In genomic region chr21:43767980-43768867, GRCh38 we compare ENCODE assay signal across 9 cellular contexts. TPM values are rescaled to one million over a fixed set of nuclear protein-coding genes. Genes with fewer than 3 reads are reported as not detected.
A peak's percentile ranks its signal among the peaks of the same experiment; 100 is the strongest.
DNase-seq lines count a peak whose midpoint lies in the region; ATAC-seq and TF ChIP-seq lines count a peak whose summit lies in the region.
"Had no signal": no experiment of that assay in that cellular context is flagged by ENCODE, and none has a peak within 500 bp of the region (broad histone marks: within the 10 kb centered on the region; RNA-seq: fewer than 3 reads in every experiment).

No MANE protein-coding gene starts in this region.

- no peak overlapping the region for H2AFZ ChIP-seq in OCI-LY7 (ENCODE audit: low read length)

- no TSS peak for BruUV-seq in OCI-LY7 (replicated peaks; lab: Mats Ljungman, UMichigan)

- peaks cover 21% of the 10 kb centered on the region for H3K4me1 ChIP-seq in body of pancreas
- peaks cover 11% of the 10 kb centered on the region for H3K4me1 ChIP-seq in upper lobe of right lung
- no peaks in the 10 kb centered on the region for H3K4me1 ChIP-seq in CD4-positive, alpha-beta memory T cell (ENCODE audit: insufficient read depth, low read length)
- no peaks in the 10 kb centered on the region for H3K4me1 ChIP-seq in OCI-LY7 (ENCODE audit: insufficient read depth, low read length, poor library complexity, severe bottlenecking)

- no peak overlapping the region for H3K4me3 ChIP-seq in body of pancreas
- H3K4me3 ChIP-seq in upper lobe of right lung: no peak overlapping the region
- no peak overlapping the region for H3K4me3 ChIP-seq in CD4-positive, alpha-beta memory T cell (ENCODE audit: low read length in 2 of 2)
- no peak overlapping the region for H3K4me3 ChIP-seq in OCI-LY7 (ENCODE audit: low read depth, low read length, poor library complexity, severe bottlenecking)
- H3K4me3 ChIP-seq: BLaER1 had no signal

- no peak for TF ChIP-seq POLR2A in body of pancreas (IDR thresholded peaks at IDR 0.05)

- H3K27me3 Mint-ChIP-seq in T-helper 1 cell treated with Interleukin-12 subunit alpha and Interleukin-12 subunit beta and Interleukin-4 antibody, amounts not matched to agents 30 μg/mL and 1 μg/mL, for 36 hours (ENCODE audit: low read depth): no peaks in the 10 kb centered on the region
- no peaks in the 10 kb centered on the region for H3K27me3 Mint-ChIP-seq in CD4-positive, alpha-beta memory T cell

- TF ChIP-seq CTCF in body of pancreas (IDR thresholded peaks at IDR 0.05) (no peak), upper lobe of right lung (IDR thresholded peaks at IDR 0.05) (no peak), OCI-LY7 (conservative IDR thresholded peaks at IDR 0.05; ENCODE audit: low read length) (no peak)

- no peaks in the 10 kb centered on the region for H3K27me3 ChIP-seq in body of pancreas
- H3K27me3 ChIP-seq in layer of hippocampus (ENCODE audit: control insufficient read depth, insufficient read depth, low read length): no peaks in the 10 kb centered on the region
- no peaks in the 10 kb centered on the region for H3K27me3 ChIP-seq in upper lobe of right lung
- H3K27me3 ChIP-seq in CD4-positive, alpha-beta memory T cell (ENCODE audit: insufficient read depth, low read length): no peaks in the 10 kb centered on the region
- H3K27me3 ChIP-seq: BLaER1 had no signal

- H3K4me3 Mint-ChIP-seq in T-helper 1 cell treated with Interleukin-12 subunit alpha and Interleukin-12 subunit beta and Interleukin-4 antibody, amounts not matched to agents 30 μg/mL and 1 μg/mL, for 36 hours: no peak overlapping the region
- no peak overlapping the region for H3K4me3 Mint-ChIP-seq in CD4-positive, alpha-beta memory T cell

- intact Hi-C loops in body of pancreas (cut with DNase I): no loop called here
- intact Hi-C loops in upper lobe of right lung (cut with DNase I): no loop called here
- intact Hi-C loops in CD4-positive, alpha-beta memory T cell (cut with micrococcal nuclease): no loop called here
- intact Hi-C loops in OCI-LY7 (cut with micrococcal nuclease; ENCODE audit: unreplicated experiment): no loop called here

- no peaks in the 10 kb centered on the region for H4K20me1 ChIP-seq in OCI-LY7 (ENCODE audit: insufficient read depth, low read length)

- no peak overlapping the region for H3K4me2 ChIP-seq in OCI-LY7 (ENCODE audit: low read length)
- H3K4me2 ChIP-seq: BLaER1 had no signal

- H3K9me3 Mint-ChIP-seq in T-helper 1 cell treated with Interleukin-12 subunit alpha and Interleukin-12 subunit beta and Interleukin-4 antibody, amounts not matched to agents 30 μg/mL and 1 μg/mL, for 36 hours: peaks cover 8% of the 10 kb centered on the region
- no peaks in the 10 kb centered on the region for H3K9me3 Mint-ChIP-seq in CD4-positive, alpha-beta memory T cell

- H3K9me2 ChIP-seq in OCI-LY7 (ENCODE audit: insufficient read depth, low read length): no peaks in the 10 kb centered on the region

- WGBS in body of pancreas, 2 donors: 44 to 50% methylated on average over 26 to 34 of the region's 34 CpGs

- peak; percentile 58 for ATAC-seq in body of pancreas
- peak; percentile 86 for ATAC-seq in upper lobe of right lung

- POLR2A ChIA-PET in CD4-positive, alpha-beta memory T cell (lab: Charles Lee; ENCODE audit: partially characterized antibody): no interaction called here
- POLR2A ChIA-PET in OCI-LY7 (lab: Charles Lee): interaction anchor here (0.6 kb wide), 1 partner anchor 15 kb away, joined by 4 read pairs; no protein-coding TSS in a partner anchor

- H3K4me1 Mint-ChIP-seq in T-helper 1 cell treated with Interleukin-12 subunit alpha and Interleukin-12 subunit beta and Interleukin-4 antibody, amounts not matched to agents 30 μg/mL and 1 μg/mL, for 36 hours (ENCODE audit: low read depth): peaks cover 8% of the 10 kb centered on the region
- H3K4me1 Mint-ChIP-seq in CD4-positive, alpha-beta memory T cell: peaks cover 3 to 10% (median 4%) of the 10 kb centered on the region in 4 donors

- H3K27ac ChIP-seq in body of pancreas: no peak overlapping the region
- peak overlapping the region; percentile 46 for H3K27ac ChIP-seq in layer of hippocampus (ENCODE audit: low read depth, low read length)
- peak overlapping the region; percentile 67 for H3K27ac ChIP-seq in upper lobe of right lung
- no peak overlapping the region for H3K27ac ChIP-seq in CD4-positive, alpha-beta memory T cell (ENCODE audit: low read depth, low read length)
- H3K27ac ChIP-seq in OCI-LY7 (ENCODE audit: low read depth, low read length, poor library complexity, severe bottlenecking): no peak overlapping the region
- H3K27ac ChIP-seq: BLaER1 had no signal

- H3K9me3 ChIP-seq in body of pancreas (no peaks in the 10 kb centered on the region), upper lobe of right lung (no peaks in the 10 kb centered on the region), OCI-LY7 (ENCODE audit: low read length) (no peaks in the 10 kb centered on the region)
- no peaks in the 10 kb centered on the region for H3K9me3 ChIP-seq in CD4-positive, alpha-beta memory T cell (ENCODE audit: control insufficient read depth in 1 of 2, low read length in 2 of 2)

- H3K36me3 ChIP-seq in body of pancreas (replicated peaks in 1 of 2; ENCODE audit: insufficient read depth in 1 of 2, low read depth in 2 of 2): no peaks in the 10 kb centered on the region
- H3K36me3 ChIP-seq in upper lobe of right lung: peaks cover 7% of the 10 kb centered on the region
- peaks cover 4% of the 10 kb centered on the region for H3K36me3 ChIP-seq in CD4-positive, alpha-beta memory T cell (ENCODE audit: insufficient read depth, low read length)
- peaks cover 6% of the 10 kb centered on the region for H3K36me3 ChIP-seq in OCI-LY7 (ENCODE audit: insufficient read depth, low read length)

- DNase-seq in T-helper 1 cell (no peak), body of pancreas (peak in 3 of 4 donors; percentile 61 to 66 (median 64)), upper lobe of right lung (peak; percentile 91), NK-92 (lab: John Stamatoyannopoulos, UW; ENCODE audit: unreplicated experiment) (no peak), OCI-LY7 (ENCODE audit: low spot score) (no peak)
- no peak for DNase-seq in CD4-positive, alpha-beta memory T cell

- peaks cover 14% of the 10 kb centered on the region for H3K36me3 Mint-ChIP-seq in T-helper 1 cell treated with Interleukin-12 subunit alpha and Interleukin-12 subunit beta and Interleukin-4 antibody, amounts not matched to agents 30 μg/mL and 1 μg/mL, for 36 hours (ENCODE audit: low read depth)
- peaks cover 3 to 7% of the 10 kb centered on the region in 2 donors for H3K36me3 Mint-ChIP-seq in CD4-positive, alpha-beta memory T cell

- no peaks in the 10 kb centered on the region for H3K79me2 ChIP-seq in OCI-LY7 (ENCODE audit: insufficient read depth, low read depth, low read length)

- peak overlapping the region; percentile 18 for H3K27ac Mint-ChIP-seq in T-helper 1 cell treated with Interleukin-12 subunit alpha and Interleukin-12 subunit beta and Interleukin-4 antibody, amounts not matched to agents 30 μg/mL and 1 μg/mL, for 36 hours
- peak overlapping the region in 1 of 7 donors; percentile 68 for H3K27ac Mint-ChIP-seq in CD4-positive, alpha-beta memory T cell

- CTCF ChIA-PET in CD4-positive, alpha-beta memory T cell (lab: Charles Lee; ENCODE audit: partially characterized antibody): interaction anchor here (1.4 kb wide), 1 partner anchor 21 kb away, joined by 3 read pairs; the partner anchor contains the start of gene RRP1
- CTCF ChIA-PET in OCI-LY7 (lab: Charles Lee; ENCODE audit: unreplicated experiment): no interaction called here

RNA-seq across cellular contexts. Expression of gene CSTB, which starts 7.9 kb away (rescaled TPM):
- 10 to 100 TPM in 1 of 2 donors, 1 to 10 TPM in 1; 8.6 to 11.9 TPM for total RNA-seq in body of pancreas
- total RNA-seq in upper lobe of right lung: 148 TPM
- total RNA-seq in CD4-positive, alpha-beta memory T cell: 10 to 100 TPM; 46.0 to 48.8 TPM
- 10 to 100 TPM; 68.4 to 97.0 TPM for polyA plus RNA-seq in CD4-positive, alpha-beta memory T cell
- 12.5 and 15.6 TPM in 2 replicates for total RNA-seq in OCI-LY7 (2014; rRNA removed; shearing (Covaris generic))
- total RNA-seq in OCI-LY7 (2022): 26.7 and 33.3 TPM in 2 replicates

RNA-seq across cellular contexts. Expression of gene RRP1, which starts 21.2 kb away (rescaled TPM):
- total RNA-seq in body of pancreas: 10 to 100 TPM in 1 of 2 donors, 1 to 10 TPM in 1; 9.9 to 27.7 TPM
- total RNA-seq in upper lobe of right lung: 19.0 TPM
- total RNA-seq in CD4-positive, alpha-beta memory T cell: 10 to 100 TPM; 25.4 to 27.7 TPM
- polyA plus RNA-seq in CD4-positive, alpha-beta memory T cell: 10 to 100 TPM; 13.5 to 22.2 TPM
- total RNA-seq in OCI-LY7 (2014; rRNA removed; shearing (Covaris generic)): 45.2 and 50.3 TPM in 2 replicates
- 46.1 and 55.0 TPM in 2 replicates for total RNA-seq in OCI-LY7 (2022)

RNA-seq across cellular contexts. Expression of gene PDXK, which starts 49.3 kb away (rescaled TPM):
- total RNA-seq in body of pancreas (10 to 100 TPM; 33.7 to 68.9 TPM), upper lobe of right lung (280 TPM), OCI-LY7 (2022) (67.0 and 80.2 TPM in 2 replicates)
- 10 to 100 TPM; 90.8 to 94.3 TPM for total RNA-seq in CD4-positive, alpha-beta memory T cell
- polyA plus RNA-seq in CD4-positive, alpha-beta memory T cell: 10 to 100 TPM; 37.5 to 64.1 TPM
- 32.8 and 37.5 TPM in 2 replicates for total RNA-seq in OCI-LY7 (2014; rRNA removed; shearing (Covaris generic))

Comparison
In these comparisons a context has a peak if more than half of its experiments do, and no peak if none do; other contexts are left out.
1. DNase-seq: peak in body of pancreas (3 of 4) and upper lobe of right lung (single experiment); none in T-helper 1 cell (0 of 5), CD4-positive, alpha-beta memory T cell (0 of 5), NK-92 (single experiment) and OCI-LY7 (single experiment).
2. H3K27ac ChIP-seq: peak in layer of hippocampus (single experiment) and upper lobe of right lung (single experiment); none in body of pancreas (0 of 4), CD4-positive, alpha-beta memory T cell (single experiment) and OCI-LY7 (single experiment).